In the genomic region with DNA sequence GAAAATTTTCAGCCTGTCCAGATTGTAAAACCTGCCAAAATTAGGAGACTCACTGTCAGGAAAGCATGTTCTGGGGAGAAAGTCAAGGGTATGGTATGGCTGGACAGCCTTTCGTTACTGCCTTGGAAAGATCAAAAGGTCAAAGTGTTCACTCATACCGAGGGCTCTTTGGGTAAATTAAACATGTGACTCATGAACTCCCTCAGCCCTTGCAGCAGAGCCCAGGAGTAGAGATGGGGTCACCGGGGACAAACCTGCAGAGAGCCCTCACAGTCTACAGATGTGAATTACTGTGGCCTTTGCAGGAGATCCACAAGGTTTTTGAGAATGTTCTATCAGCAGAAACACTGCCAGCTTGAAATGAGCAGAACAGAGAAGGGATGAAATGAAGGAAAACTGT, we compare ENCODE assay signal across 24 cellular contexts.
"Had no signal": no experiment of that assay in that cellular context is flagged by ENCODE, and none has a peak within 500 bp of the region (broad histone marks: within the 10 kb centered on the region; RNA-seq: fewer than 3 reads in every experiment).

No MANE protein-coding gene starts in this region.

- H3K36me3 ChIP-seq: MG63, SJCRH30 had no signal

- H3K27me3 ChIP-seq: MG63, SJCRH30 had no signal

- H3K9me3 ChIP-seq: MG63, SJCRH30 had no signal

- DNase-seq: KBM-7; MG63; NCI-H1092; NCI-H1105 treated with DMSO at 0.1 percent for 48 hours; NCI-H1417 treated with DMSO at 0.1 percent for 48 hours; NCI-H146; NCI-H1694 treated with DMSO at 0.1 percent for 48 hours; NCI-H1930; NCI-H2081; NCI-H2107; NCI-H2227 treated with DMSO at 0.1 percent for 48 hours; NCI-H446; NCI-H510A; NCI-H524 treated with DMSO at 0.1 percent for 48 hours; NCI-H69; NCI-H774; NK-92 treated with Interleukin-12 subunit alpha and Interleukin-12 subunit beta, amount 100 ng/mL, for 24 hours; PC-3; SHP77; SJCRH30 had no signal

- H3K27ac Mint-ChIP-seq: IgD-negative memory B cell had no signal

- H3K4me3 ChIP-seq: MG63, SJCRH30 had no signal

- ATAC-seq: Panc1, PC-3, SK-N-SH treated with all-trans-retinoic acid at 6 μM for 48 hours had no signal

- H3K27me3 Mint-ChIP-seq: IgD-negative memory B cell had no signal

- H3K4me3 Mint-ChIP-seq: IgD-negative memory B cell had no signal

- H3K27ac ChIP-seq: RWPE1, SJCRH30 had no signal

- H3K4me1 ChIP-seq: SJCRH30 had no signal
